ENCODE assay signal across 9 cellular contexts in the genomic region with DNA sequence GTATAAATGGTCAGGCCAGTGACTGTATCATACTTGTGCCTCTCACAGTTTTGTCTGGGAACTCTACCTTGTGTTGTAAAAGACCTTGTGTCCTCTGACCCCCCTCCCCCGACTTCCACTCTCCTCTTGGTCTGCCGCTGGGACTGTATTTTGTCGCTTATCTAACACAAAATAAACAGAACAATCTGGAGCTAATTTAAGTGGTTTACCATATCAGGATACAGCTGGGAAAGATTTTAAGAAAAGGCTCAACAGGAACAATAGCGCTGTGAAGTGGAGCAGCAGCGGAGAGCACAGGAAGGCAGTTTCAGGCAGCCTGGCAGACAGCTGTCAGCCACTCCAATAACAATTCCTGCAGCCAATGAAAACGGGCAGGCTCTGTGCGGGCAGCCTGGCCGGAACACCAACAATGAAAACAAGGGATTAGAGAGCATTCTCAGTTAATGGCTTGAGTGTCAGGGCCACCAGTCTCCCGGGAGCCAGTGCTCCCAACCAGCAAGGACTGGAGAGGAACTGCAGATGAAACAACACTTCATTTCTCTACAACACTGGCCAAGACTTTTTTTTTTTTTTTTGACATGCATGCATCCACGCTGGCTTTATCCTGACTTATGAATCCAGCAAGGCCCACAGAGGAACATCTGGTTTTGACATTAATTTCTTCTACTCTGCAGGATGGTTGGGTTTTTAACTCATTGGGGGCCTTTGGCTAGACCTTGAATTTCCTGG.
DNase-seq lines count a peak whose midpoint lies in the region; TF ChIP-seq lines count a peak whose summit lies in the region.
"Had no signal": no experiment of that assay in that cellular context is flagged by ENCODE, and none has a peak within 500 bp of the region (broad histone marks: within the 10 kb centered on the region; RNA-seq: fewer than 3 reads in every experiment).

No MANE protein-coding gene starts in this region.

- no peaks in the 10 kb centered on the region for H3K27me3 ChIP-seq in Caco-2 (replicated peaks; ENCODE audit: control insufficient read depth, insufficient read depth, low read length)
- H3K27me3 ChIP-seq in thymus (ENCODE audit: control insufficient read depth, insufficient read depth) = no peaks in the 10 kb centered on the region
- H3K27me3 ChIP-seq in MM.1S (replicated peaks; ENCODE audit: insufficient read depth, low read length) = no peaks in the 10 kb centered on the region

- CTCF ChIA-PET in Caco-2 (lab: Charles Lee) = interaction anchor here (0.6 to 1.2 kb wide), 5 partner anchors 9 to 281 kb away, joined by 3 to 4 read pairs (median 3); no protein-coding TSS in a partner anchor

- H3K9me3 Mint-ChIP-seq in Caco-2 (ENCODE audit: unreplicated experiment) (no peaks in the 10 kb centered on the region), brain (no peaks in the 10 kb centered on the region)

- TF ChIP-seq CTCF in Caco-2 (IDR thresholded peaks at IDR 0.05; ENCODE audit: insufficient read depth in 1 of 2, low read depth in 1 of 2, low read length in 1 of 2, severe bottlenecking in 1 of 2, unreplicated experiment in 1 of 2) (no peak), brain (conservative IDR thresholded peaks at IDR 0.05) (no peak), MM.1S (IDR thresholded peaks at IDR 0.05; ENCODE audit: low read length) (no peak)

- peak overlapping the region; percentile 78 for H3K4me3 Mint-ChIP-seq in Caco-2 (ENCODE audit: unreplicated experiment)
- peak overlapping the region; percentile 64 to 80 (median 77) for H3K4me3 Mint-ChIP-seq in brain
- H3K4me3 Mint-ChIP-seq: activated naive CD8-positive, alpha-beta T cell had no signal

- no TSS peak for BruUV-seq in Caco-2 (replicated peaks; lab: Mats Ljungman, UMichigan)

- H2AFZ ChIP-seq in MM.1S (ENCODE audit: low read length) = no peak overlapping the region

- H3K4me1 ChIP-seq in Caco-2 = peaks cover 15% of the 10 kb centered on the region; the same call in 1 of the 2 replicates
- H3K4me1 ChIP-seq in thymus (ENCODE audit: control insufficient read depth, insufficient read depth, low read length) = peaks cover 35% of the 10 kb centered on the region
- H3K4me1 ChIP-seq in MM.1S (ENCODE audit: low read length) = no peaks in the 10 kb centered on the region

- H3K9ac ChIP-seq in MM.1S (ENCODE audit: low read length) = no peak overlapping the region

- no peaks in the 10 kb centered on the region for H4K20me1 ChIP-seq in MM.1S (ENCODE audit: insufficient read depth, low read length)

- no peaks in the 10 kb centered on the region for H3K79me2 ChIP-seq in MM.1S (ENCODE audit: low read length)

- H3K36me3 Mint-ChIP-seq in Caco-2 (ENCODE audit: insufficient read depth, unreplicated experiment) = no peaks in the 10 kb centered on the region
- H3K36me3 Mint-ChIP-seq in brain = no peaks in the 10 kb centered on the region

- H3K27ac Mint-ChIP-seq in Caco-2 (ENCODE audit: unreplicated experiment) (peak overlapping the region; percentile 63), brain (peak overlapping the region; percentile 76 to 97 (median 87))
- H3K27ac Mint-ChIP-seq: activated naive CD8-positive, alpha-beta T cell had no signal

- H3K9me3 ChIP-seq in Caco-2 (no peaks in the 10 kb centered on the region), thymus (ENCODE audit: control insufficient read depth) (no peaks in the 10 kb centered on the region), MM.1S (replicated peaks; ENCODE audit: insufficient read depth, low read length) (no peaks in the 10 kb centered on the region)

- H3K27me3 Mint-ChIP-seq in Caco-2 (ENCODE audit: insufficient read depth, unreplicated experiment) (no peaks in the 10 kb centered on the region), brain (no peaks in the 10 kb centered on the region)
- H3K27me3 Mint-ChIP-seq: activated naive CD8-positive, alpha-beta T cell had no signal

- DNase-seq in Caco-2 (peak; percentile 47 to 61), NCI-H187 treated with DMSO at 0.1 percent for 48 hours (lab: John Stamatoyannopoulos, UW) (peak; percentile 79), kidney tubule cell (ENCODE audit: low spot score) (peak; percentile 13), SKM-1 treated with dmso at 0.1 percent for 144 hours (lab: John Stamatoyannopoulos, UW; ENCODE audit: unreplicated experiment) (no peak), MM.1S (no peak)
- DNase-seq in effector CD4-positive, alpha-beta T cell = no peak

- H3K4me1 Mint-ChIP-seq in Caco-2 (ENCODE audit: low read depth, unreplicated experiment) = peaks cover 11% of the 10 kb centered on the region
- peaks cover 69% of the 10 kb centered on the region for H3K4me1 Mint-ChIP-seq in brain

- 8% methylated on average over 10 of the region's 10 CpGs for WGBS in thymus

- no peak overlapping the region for H3K4me2 ChIP-seq in MM.1S (ENCODE audit: low read depth, low read length)

- intact Hi-C loops in Caco-2 (cut with micrococcal nuclease; ENCODE audit: unreplicated experiment) = loop anchor here (2.0 to 10.0 kb wide), 2 partner anchors 50 to 444 kb away; no protein-coding TSS in a partner anchor

- peak overlapping the region; percentile 16; the same call in 1 of the 2 replicates for H3K4me3 ChIP-seq in Caco-2 (ENCODE audit: low read depth, low read length)
- H3K4me3 ChIP-seq in thymus (ENCODE audit: low read length) = no peak overlapping the region
- H3K4me3 ChIP-seq in MM.1S (ENCODE audit: low read length) = no peak overlapping the region

- H3K27ac ChIP-seq in thymus (ENCODE audit: low read depth) (peak overlapping the region; percentile 50), MM.1S (ENCODE audit: low read length) (no peak overlapping the region)

- POLR2A ChIA-PET in Caco-2 (lab: Charles Lee) = interaction anchor here (0.6 kb wide), 2 partner anchors 24 to 82 kb away, joined by 3 to 4 read pairs; no protein-coding TSS in a partner anchor

- no peaks in the 10 kb centered on the region for H3K36me3 ChIP-seq in Caco-2 (ENCODE audit: control insufficient read depth, insufficient read depth, low read length)
- no peaks in the 10 kb centered on the region for H3K36me3 ChIP-seq in thymus (ENCODE audit: control insufficient read depth, insufficient read depth)
- no peaks in the 10 kb centered on the region for H3K36me3 ChIP-seq in MM.1S (replicated peaks; ENCODE audit: insufficient read depth, low read length)

- no peaks in the 10 kb centered on the region for H3F3A ChIP-seq in MM.1S (ENCODE audit: insufficient read depth, low read length)

- no peaks in the 10 kb centered on the region for H3K9me2 ChIP-seq in MM.1S (replicated peaks; ENCODE audit: insufficient read depth, low read length)

Comparison
In these comparisons a context has a peak if more than half of its experiments do, and no peak if none do; other contexts are left out.
1. DNase-seq: peak in Caco-2 (2 of 2), NCI-H187 treated with DMSO at 0.1 percent for 48 hours (single experiment) and kidney tubule cell (single experiment); none in SKM-1 treated with dmso at 0.1 percent for 144 hours (single experiment), effector CD4-positive, alpha-beta T cell (single experiment) and MM.1S (single experiment).